8 cellular contexts compared by ENCODE assay signal in genomic region chr12:108950991-108951739, GRCh38.
A peak's percentile ranks its signal among the peaks of the same experiment; 100 is the strongest.
DNase-seq lines count a peak whose midpoint lies in the region; ATAC-seq, FAIRE-seq and TF ChIP-seq lines count a peak whose summit lies in the region.

No MANE protein-coding gene starts in this region.

- TF ChIP-seq CTCF in LNCaP clone FGC (IDR thresholded peaks at IDR 0.05; ENCODE audit: control insufficient read depth, extremely low read depth, insufficient read depth) (peak; percentile 74), osteocyte (IDR thresholded peaks at IDR 0.05) (peak; percentile 93)

- no peak for FAIRE-seq in frontal cortex (lab: Jason Lieb, UNC)

- H3K36me3 Mint-ChIP-seq in activated T-helper 2 cell treated with anti-CD3 and anti-CD28 coated beads, Interferon-gamma antibody, Interleukin-2, Interleukin-4, amounts not matched to agents 10 μg/mL and 5 μg/mL and 100 μg/mL, durations not matched to agents 14 hours and 24 hours and 36 hours (ENCODE audit: low read depth), result no peaks in the 10 kb centered on the region
- H3K36me3 Mint-ChIP-seq in osteocyte (ENCODE audit: unreplicated experiment), result no peaks in the 10 kb centered on the region

- ATAC-seq in GM18517 (IDR thresholded peaks at IDR 0.05; ENCODE audit: unreplicated experiment), result no peak

- H3K9me3 Mint-ChIP-seq in activated T-helper 2 cell treated with anti-CD3 and anti-CD28 coated beads, Interferon-gamma antibody, Interleukin-2, Interleukin-4, amounts not matched to agents 10 μg/mL and 5 μg/mL and 100 μg/mL, durations not matched to agents 14 hours and 24 hours and 36 hours, result peaks cover 8% of the 10 kb centered on the region
- peaks cover 8% of the 10 kb centered on the region for H3K9me3 Mint-ChIP-seq in osteocyte (ENCODE audit: unreplicated experiment)

- H3K4me3 ChIP-seq in LNCaP clone FGC (ENCODE audit: low read depth, low read length), result no peak overlapping the region

- no peak overlapping the region for H3K4me3 Mint-ChIP-seq in activated T-helper 2 cell treated with anti-CD3 and anti-CD28 coated beads, Interferon-gamma antibody, Interleukin-2, Interleukin-4, amounts not matched to agents 10 μg/mL and 5 μg/mL and 100 μg/mL, durations not matched to agents 14 hours and 24 hours and 36 hours (ENCODE audit: low read depth)
- H3K4me3 Mint-ChIP-seq in osteocyte (ENCODE audit: unreplicated experiment), result no peak overlapping the region

- H3K4me1 Mint-ChIP-seq in activated T-helper 2 cell treated with anti-CD3 and anti-CD28 coated beads, Interferon-gamma antibody, Interleukin-2, Interleukin-4, amounts not matched to agents 10 μg/mL and 5 μg/mL and 100 μg/mL, durations not matched to agents 14 hours and 24 hours and 36 hours (ENCODE audit: low read depth), result no peaks in the 10 kb centered on the region
- H3K4me1 Mint-ChIP-seq in osteocyte (ENCODE audit: unreplicated experiment), result peaks cover 5% of the 10 kb centered on the region

- H3K27ac Mint-ChIP-seq in activated T-helper 2 cell treated with anti-CD3 and anti-CD28 coated beads, Interferon-gamma antibody, Interleukin-2, Interleukin-4, amounts not matched to agents 10 μg/mL and 5 μg/mL and 100 μg/mL, durations not matched to agents 14 hours and 24 hours and 36 hours, result no peak overlapping the region
- no peak overlapping the region for H3K27ac Mint-ChIP-seq in osteocyte (ENCODE audit: unreplicated experiment)

- H3K27me3 Mint-ChIP-seq in activated T-helper 2 cell treated with anti-CD3 and anti-CD28 coated beads, Interferon-gamma antibody, Interleukin-2, Interleukin-4, amounts not matched to agents 10 μg/mL and 5 μg/mL and 100 μg/mL, durations not matched to agents 14 hours and 24 hours and 36 hours (ENCODE audit: low read depth), result peaks cover 14% of the 10 kb centered on the region
- H3K27me3 Mint-ChIP-seq in osteocyte (ENCODE audit: unreplicated experiment), result peaks cover 8% of the 10 kb centered on the region

- intact Hi-C loops in activated T-helper 2 cell treated with anti-CD3 and anti-CD28 coated beads, Interferon-gamma antibody, Interleukin-2, Interleukin-4, amounts not matched to agents 10 μg/mL and 5 μg/mL and 100 μg/mL, durations not matched to agents 14 hours and 24 hours and 36 hours (cut with micrococcal nuclease), result loop anchor here (1.0 to 5.0 kb wide), 5 partner anchors 66 to 388 kb away; partner anchors contain the start of gene ALKBH2

- DNase-seq in EH (ENCODE audit: low read depth) (peak; percentile 60), LNCaP clone FGC (ENCODE audit: low read depth) (no peak), RPMI7951 (ENCODE audit: low read depth) (peak; percentile 50), frontal cortex (ENCODE audit: low spot score in 2 of 2) (peak; percentile 10 to 34), osteocyte (ENCODE audit: extremely low spot score, unreplicated experiment) (no peak), superior temporal gyrus (ENCODE audit: extremely low spot score) (peak; percentile 88)
- peak; percentile 52 for DNase-seq in activated T-helper 2 cell treated with anti-CD3 and anti-CD28 coated beads, Interferon-gamma antibody, Interleukin-2, Interleukin-4, amounts not matched to agents 10 μg/mL and 5 μg/mL and 100 μg/mL, durations not matched to agents 14 hours and 24 hours and 36 hours (ENCODE audit: low spot score)

Comparison
In these comparisons a context has a peak if more than half of its experiments do, and no peak if none do; other contexts are left out.
1. DNase-seq: peak in EH (single experiment), RPMI7951 (single experiment), activated T-helper 2 cell treated with anti-CD3 and anti-CD28 coated beads, Interferon-gamma antibody, Interleukin-2, Interleukin-4, amounts not matched to agents 10 μg/mL and 5 μg/mL and 100 μg/mL, durations not matched to agents 14 hours and 24 hours and 36 hours (single experiment), frontal cortex (2 of 2) and superior temporal gyrus (single experiment); none in LNCaP clone FGC (single experiment) and osteocyte (single experiment).